ENCODE assay signal across 2 cellular contexts in the genomic region with DNA sequence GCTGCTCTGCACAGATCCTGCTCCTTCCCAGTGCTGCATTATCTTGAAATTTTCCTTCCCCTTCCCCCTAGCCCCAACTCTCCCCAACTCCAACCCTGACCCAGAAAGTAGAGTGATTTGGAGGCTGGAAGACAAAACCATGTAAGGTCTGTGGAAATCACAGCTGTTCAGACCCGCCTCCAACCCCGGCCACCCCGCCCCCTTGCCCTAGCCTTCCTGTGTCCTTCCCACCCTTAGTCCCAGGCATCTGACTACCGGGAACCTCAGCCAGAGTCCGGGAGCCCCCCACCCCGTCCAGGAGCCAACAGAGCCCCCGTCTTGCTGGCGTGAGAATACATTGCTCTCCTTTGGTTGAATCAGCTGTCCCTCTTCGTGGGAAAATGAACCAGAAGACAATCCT.
TF ChIP-seq lines count a peak whose summit lies in the region.

A gene with protein sequence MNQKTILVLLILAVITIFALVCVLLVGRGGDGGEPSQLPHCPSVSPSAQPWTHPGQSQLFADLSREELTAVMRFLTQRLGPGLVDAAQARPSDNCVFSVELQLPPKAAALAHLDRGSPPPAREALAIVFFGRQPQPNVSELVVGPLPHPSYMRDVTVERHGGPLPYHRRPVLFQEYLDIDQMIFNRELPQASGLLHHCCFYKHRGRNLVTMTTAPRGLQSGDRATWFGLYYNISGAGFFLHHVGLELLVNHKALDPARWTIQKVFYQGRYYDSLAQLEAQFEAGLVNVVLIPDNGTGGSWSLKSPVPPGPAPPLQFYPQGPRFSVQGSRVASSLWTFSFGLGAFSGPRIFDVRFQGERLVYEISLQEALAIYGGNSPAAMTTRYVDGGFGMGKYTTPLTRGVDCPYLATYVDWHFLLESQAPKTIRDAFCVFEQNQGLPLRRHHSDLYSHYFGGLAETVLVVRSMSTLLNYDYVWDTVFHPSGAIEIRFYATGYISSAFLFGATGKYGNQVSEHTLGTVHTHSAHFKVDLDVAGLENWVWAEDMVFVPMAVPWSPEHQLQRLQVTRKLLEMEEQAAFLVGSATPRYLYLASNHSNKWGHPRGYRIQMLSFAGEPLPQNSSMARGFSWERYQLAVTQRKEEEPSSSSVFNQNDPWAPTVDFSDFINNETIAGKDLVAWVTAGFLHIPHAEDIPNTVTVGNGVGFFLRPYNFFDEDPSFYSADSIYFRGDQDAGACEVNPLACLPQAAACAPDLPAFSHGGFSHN (plus strand): TSS at position 236 of the 400 bp plus-strand sequence. CDS start 145 bp downstream, at position 381.

TF ChIP-seq in liver, 16 proteins besides CTCF, POLR2A, EP300 and RAD21 (continued from another document):
- TF ChIP-seq, protein P1, sequence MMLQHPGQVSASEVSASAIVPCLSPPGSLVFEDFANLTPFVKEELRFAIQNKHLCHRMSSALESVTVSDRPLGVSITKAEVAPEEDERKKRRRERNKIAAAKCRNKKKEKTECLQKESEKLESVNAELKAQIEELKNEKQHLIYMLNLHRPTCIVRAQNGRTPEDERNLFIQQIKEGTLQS (IDR thresholded peaks at IDR 0.05), result no peak
- no peak for TF ChIP-seq NR2F2 (IDR thresholded peaks at IDR 0.05)
- no peak for TF ChIP-seq YY1 (IDR thresholded peaks at IDR 0.05)
- TF ChIP-seq GABPA (IDR thresholded peaks at IDR 0.05 in 1 of 2, conservative IDR thresholded peaks at IDR 0.05 in 1 of 2), result no peak
- TF ChIP-seq, protein P2, sequence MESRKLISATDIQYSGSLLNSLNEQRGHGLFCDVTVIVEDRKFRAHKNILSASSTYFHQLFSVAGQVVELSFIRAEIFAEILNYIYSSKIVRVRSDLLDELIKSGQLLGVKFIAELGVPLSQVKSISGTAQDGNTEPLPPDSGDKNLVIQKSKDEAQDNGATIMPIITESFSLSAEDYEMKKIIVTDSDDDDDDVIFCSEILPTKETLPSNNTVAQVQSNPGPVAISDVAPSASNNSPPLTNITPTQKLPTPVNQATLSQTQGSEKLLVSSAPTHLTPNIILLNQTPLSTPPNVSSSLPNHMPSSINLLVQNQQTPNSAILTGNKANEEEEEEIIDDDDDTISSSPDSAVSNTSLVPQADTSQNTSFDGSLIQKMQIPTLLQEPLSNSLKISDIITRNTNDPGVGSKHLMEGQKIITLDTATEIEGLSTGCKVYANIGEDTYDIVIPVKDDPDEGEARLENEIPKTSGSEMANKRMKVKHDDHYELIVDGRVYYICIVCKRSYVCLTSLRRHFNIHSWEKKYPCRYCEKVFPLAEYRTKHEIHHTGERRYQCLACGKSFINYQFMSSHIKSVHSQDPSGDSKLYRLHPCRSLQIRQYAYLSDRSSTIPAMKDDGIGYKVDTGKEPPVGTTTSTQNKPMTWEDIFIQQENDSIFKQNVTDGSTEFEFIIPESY (IDR thresholded peaks at IDR 0.05), result no peak
- TF ChIP-seq EGR1 (IDR thresholded peaks at IDR 0.05; ENCODE audit: low read depth in 2 of 2), result no peak
- no peak for TF ChIP-seq HNF4A (conservative IDR thresholded peaks at IDR 0.05)

TF ChIP-seq in SK-N-SH, 30 proteins besides CTCF, POLR2A, EP300 and RAD21 (continued from another document):
- TF ChIP-seq, protein P3, sequence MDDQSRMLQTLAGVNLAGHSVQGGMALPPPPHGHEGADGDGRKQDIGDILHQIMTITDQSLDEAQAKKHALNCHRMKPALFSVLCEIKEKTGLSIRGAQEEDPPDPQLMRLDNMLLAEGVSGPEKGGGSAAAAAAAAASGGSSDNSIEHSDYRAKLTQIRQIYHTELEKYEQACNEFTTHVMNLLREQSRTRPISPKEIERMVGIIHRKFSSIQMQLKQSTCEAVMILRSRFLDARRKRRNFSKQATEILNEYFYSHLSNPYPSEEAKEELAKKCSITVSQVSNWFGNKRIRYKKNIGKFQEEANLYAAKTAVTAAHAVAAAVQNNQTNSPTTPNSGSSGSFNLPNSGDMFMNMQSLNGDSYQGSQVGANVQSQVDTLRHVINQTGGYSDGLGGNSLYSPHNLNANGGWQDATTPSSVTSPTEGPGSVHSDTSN (IDR thresholded peaks at IDR 0.05), result no peak
- TF ChIP-seq MXI1 (IDR thresholded peaks at IDR 0.05; ENCODE audit: low read depth, low read length) (no peak), POLR2AphosphoS5 (IDR thresholded peaks at IDR 0.05; ENCODE audit: low read depth, low read length) (no peak), GABPA (IDR thresholded peaks at IDR 0.05; ENCODE audit: low read depth) (no peak), TAF1 (IDR thresholded peaks at IDR 0.05; ENCODE audit: borderline replicate concordance, low read depth, low read length) (no peak), GATA2 (CRISPR knock-in tag; IDR thresholded peaks at IDR 0.05) (no peak), FOSL2 (IDR thresholded peaks at IDR 0.05; ENCODE audit: borderline replicate concordance, low read depth) (no peak)
- TF ChIP-seq, protein P4, sequence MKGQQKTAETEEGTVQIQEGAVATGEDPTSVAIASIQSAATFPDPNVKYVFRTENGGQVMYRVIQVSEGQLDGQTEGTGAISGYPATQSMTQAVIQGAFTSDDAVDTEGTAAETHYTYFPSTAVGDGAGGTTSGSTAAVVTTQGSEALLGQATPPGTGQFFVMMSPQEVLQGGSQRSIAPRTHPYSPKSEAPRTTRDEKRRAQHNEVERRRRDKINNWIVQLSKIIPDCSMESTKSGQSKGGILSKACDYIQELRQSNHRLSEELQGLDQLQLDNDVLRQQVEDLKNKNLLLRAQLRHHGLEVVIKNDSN (IDR thresholded peaks at IDR 0.05; ENCODE audit: borderline replicate concordance, low read depth), result no peak
